In the genomic region with DNA sequence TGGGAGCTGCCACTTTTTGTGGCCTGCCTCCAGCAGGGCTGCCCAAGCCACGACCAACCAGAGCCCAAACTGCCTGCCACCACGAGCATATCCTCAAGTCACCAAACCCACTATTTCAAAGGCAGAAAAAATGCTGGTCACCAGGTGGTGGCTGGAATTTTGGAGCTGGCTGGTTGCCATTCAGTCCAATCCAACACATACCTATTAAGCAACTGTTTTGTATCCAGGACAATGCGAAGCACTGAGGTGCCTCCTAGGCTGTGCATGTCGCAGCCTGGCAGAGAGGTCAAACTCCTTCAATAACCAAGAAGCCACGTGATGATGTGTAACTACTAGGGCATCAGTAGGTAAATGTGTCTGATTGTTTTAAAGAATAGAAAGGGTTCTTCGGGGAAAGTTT, we compare ENCODE assay signal across 12 cellular contexts.
DNase-seq lines count a peak whose midpoint lies in the region; ATAC-seq and TF ChIP-seq lines count a peak whose summit lies in the region.
"Had no signal": no experiment of that assay in that cellular context is flagged by ENCODE, and none has a peak within 500 bp of the region (broad histone marks: within the 10 kb centered on the region; RNA-seq: fewer than 3 reads in every experiment).

No MANE protein-coding gene starts in this region.

- dilution Hi-C loops in mammary epithelial cell (cut with HindIII; ENCODE audit: low sequenced_read_pairs), result no loop called here

- CTCF ChIA-PET in mammary epithelial cell (lab: Charles Lee; ENCODE audit: low non-redundant PET), result no interaction called here

- H3K4me1 ChIP-seq in mammary epithelial cell (ENCODE audit: insufficient read depth, low read length) (peaks cover 35% of the 10 kb centered on the region), right lobe of liver (peaks cover 0 to 23% (median 11%) of the 10 kb centered on the region in 4 donors), thyroid gland (peaks cover 0 to 7% of the 10 kb centered on the region in 2 donors), MM.1S (ENCODE audit: low read length) (peaks cover 8% of the 10 kb centered on the region)

- in situ Hi-C loops in mammary epithelial cell (cut with MboI; ENCODE audit: low sequenced_read_pairs in 2 of 2), result no loop called here

- H4K20me1 ChIP-seq in mammary epithelial cell (ENCODE audit: insufficient read depth, low read length) (no peaks in the 10 kb centered on the region), MM.1S (ENCODE audit: insufficient read depth, low read length) (no peaks in the 10 kb centered on the region)

- ATAC-seq in right lobe of liver (peak; percentile 56 to 73 (median 62)), HG02798 (IDR thresholded peaks at IDR 0.05; ENCODE audit: poor library complexity, unreplicated experiment) (no peak), GM21381 (IDR thresholded peaks at IDR 0.05; ENCODE audit: unreplicated experiment) (no peak)
- ATAC-seq: stimulated activated naive CD8-positive, alpha-beta T cell treated with anti-CD3 and anti-CD28 coated beads, Interleukin-15, amount 100 ng/mL, for 72 hours had no signal

- TF ChIP-seq CTCF in mammary epithelial cell (conservative IDR thresholded peaks at IDR 0.05 in 1 of 2, IDR thresholded peaks at IDR 0.05 in 1 of 2; ENCODE audit: extremely low read depth in 1 of 2, insufficient read depth in 1 of 2, low read depth in 1 of 2, low read length in 2 of 2) (no peak), right lobe of liver (IDR thresholded peaks at IDR 0.05) (no peak), thyroid gland (IDR thresholded peaks at IDR 0.05) (no peak), MM.1S (IDR thresholded peaks at IDR 0.05; ENCODE audit: low read length) (no peak)

- no peaks in the 10 kb centered on the region for H3F3A ChIP-seq in MM.1S (ENCODE audit: insufficient read depth, low read length)

- H3K4me2 ChIP-seq in mammary epithelial cell (ENCODE audit: insufficient read depth, low read depth, low read length) (peak overlapping the region; percentile 67), MM.1S (ENCODE audit: low read depth, low read length) (no peak overlapping the region)

- no peaks in the 10 kb centered on the region for H3K9me2 ChIP-seq in MM.1S (replicated peaks; ENCODE audit: insufficient read depth, low read length)

- H3K9me3 ChIP-seq in mammary epithelial cell (replicated peaks; ENCODE audit: insufficient read depth, low read length) (no peaks in the 10 kb centered on the region), right lobe of liver (no peaks in the 10 kb centered on the region), thyroid gland (no peaks in the 10 kb centered on the region), MM.1S (replicated peaks; ENCODE audit: insufficient read depth, low read length) (no peaks in the 10 kb centered on the region)

- TF ChIP-seq POLR2A in right lobe of liver (IDR thresholded peaks at IDR 0.05), result no peak
- no peak for TF ChIP-seq POLR2A in thyroid gland (IDR thresholded peaks at IDR 0.05)

- DNase-seq in NCI-H226 (peak; percentile 34), mammary epithelial cell (peak; percentile 85), right lobe of liver (peak; percentile 51 to 70 (median 65)), thyroid gland (peak; percentile 67 to 80), MM.1S (no peak)
- no peak for DNase-seq in stimulated activated CD4-positive, alpha-beta T cell treated with anti-CD3 and anti-CD28 coated beads, Interleukin-15, amount 100 ng/mL, for 24 hours
- DNase-seq: CD4-positive, alpha-beta T cell; NCI-H1092 treated with DMSO at 0.1 percent for 48 hours; retina; stimulated activated naive CD8-positive, alpha-beta T cell treated with anti-CD3 and anti-CD28 coated beads, Interleukin-15, amount 100 ng/mL, for 72 hours had no signal

- H3K9ac ChIP-seq in mammary epithelial cell (ENCODE audit: insufficient read depth, low read length) (peak overlapping the region; percentile 75), MM.1S (ENCODE audit: low read length) (no peak overlapping the region)

- H3K27ac ChIP-seq in mammary epithelial cell (ENCODE audit: insufficient read depth, low read depth, low read length) (peak overlapping the region; percentile 96), right lobe of liver (no peak overlapping the region), thyroid gland (peak overlapping the region in 1 of 3 donors; percentile 10), MM.1S (ENCODE audit: low read length) (no peak overlapping the region)

- H3K4me3 ChIP-seq in mammary epithelial cell (replicated peaks in 1 of 3; ENCODE audit: insufficient read depth in 1 of 3, low read depth in 2 of 3, low read length in 3 of 3), result no peak overlapping the region
- no peak overlapping the region for H3K4me3 ChIP-seq in right lobe of liver
- no peak overlapping the region for H3K4me3 ChIP-seq in thyroid gland (replicated peaks in 1 of 3)
- H3K4me3 ChIP-seq in MM.1S (ENCODE audit: low read length), result no peak overlapping the region

- H3K27me3 ChIP-seq in mammary epithelial cell (ENCODE audit: insufficient read depth, low read length), result no peaks in the 10 kb centered on the region
- H3K27me3 ChIP-seq in right lobe of liver, result no peaks in the 10 kb centered on the region
- H3K27me3 ChIP-seq in thyroid gland, result no peaks in the 10 kb centered on the region
- H3K27me3 ChIP-seq in MM.1S (replicated peaks; ENCODE audit: insufficient read depth, low read length), result no peaks in the 10 kb centered on the region

- WGBS in mammary epithelial cell (ENCODE audit: low coverage, missing lambda C conversion rate), result 0% methylated on average over 6 of the region's 6 CpGs
- WGBS in right lobe of liver (ENCODE audit: insufficient coverage, low coverage, low lambda C conversion rate, missing lambda C conversion rate), result 40% methylated on average over 5 of the region's 6 CpGs
- WGBS in thyroid gland, 2 donors, result 50 to 63% methylated on average over 6 of the region's 6 CpGs

- H2AFZ ChIP-seq in mammary epithelial cell (ENCODE audit: low read depth, low read length) (peak overlapping the region; percentile 18), MM.1S (ENCODE audit: low read length) (no peak overlapping the region)

- H3K79me2 ChIP-seq in mammary epithelial cell (ENCODE audit: insufficient read depth, low read length) (no peaks in the 10 kb centered on the region), MM.1S (ENCODE audit: low read length) (no peaks in the 10 kb centered on the region)

- intact Hi-C loops in mammary epithelial cell (cut with micrococcal nuclease), result loop anchor here (1.0 to 5.0 kb wide), 4 partner anchors 29 to 109 kb away; a partner anchor contains a TSS
- intact Hi-C loops in right lobe of liver (cut with DNase I), result no loop called here
- intact Hi-C loops in thyroid gland (cut with DNase I), result no loop called here

- BruUV-seq in mammary epithelial cell (replicated peaks; lab: Mats Ljungman, UMichigan), result no TSS peak

- H3K36me3 ChIP-seq in mammary epithelial cell (ENCODE audit: insufficient read depth, low read length) (no peaks in the 10 kb centered on the region), right lobe of liver (no peaks in the 10 kb centered on the region), thyroid gland (no peaks in the 10 kb centered on the region), MM.1S (replicated peaks; ENCODE audit: insufficient read depth, low read length) (no peaks in the 10 kb centered on the region)

Comparison
In these comparisons a context has a peak if more than half of its experiments do, and no peak if none do; other contexts are left out.
1. DNase-seq: peak in NCI-H226 (single experiment), mammary epithelial cell (single experiment), right lobe of liver (3 of 3) and thyroid gland (2 of 2); none in stimulated activated CD4-positive, alpha-beta T cell treated with anti-CD3 and anti-CD28 coated beads, Interleukin-15, amount 100 ng/mL, for 24 hours (single experiment) and MM.1S (single experiment).
2. ATAC-seq: peak in right lobe of liver (4 of 4); none in HG02798 (single experiment) and GM21381 (single experiment).